In the genomic region with DNA sequence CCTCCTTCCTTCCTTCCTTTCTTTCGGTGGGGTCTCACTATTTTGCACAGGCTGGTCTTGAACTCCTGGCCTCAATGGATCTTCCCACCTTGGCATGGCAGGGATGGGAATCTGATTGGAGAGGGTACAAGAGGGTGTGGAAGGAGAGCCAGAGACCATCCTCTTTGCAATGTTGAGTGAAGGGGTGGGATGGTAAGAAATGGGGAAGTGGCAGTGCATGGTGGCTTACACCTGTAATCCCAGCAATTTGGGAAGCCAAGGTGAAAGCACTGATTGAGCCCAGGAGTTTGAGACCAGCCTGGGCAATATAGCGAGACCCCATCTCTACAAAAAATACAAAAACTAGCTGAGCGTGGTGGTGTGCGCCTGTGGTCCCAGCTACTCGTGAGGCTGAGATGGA, we compare ENCODE assay signal across 30 cellular contexts. TPM values are rescaled to one million over a fixed set of nuclear protein-coding genes. Genes with fewer than 3 reads are reported as not detected.
"Had no signal": no experiment of that assay in that cellular context is flagged by ENCODE, and none has a peak within 500 bp of the region (broad histone marks: within the 10 kb centered on the region; RNA-seq: fewer than 3 reads in every experiment).

No MANE protein-coding gene starts in this region.

- H3K4me3 Mint-ChIP-seq: activated CD4-positive, alpha-beta T cell treated with anti-CD3 and anti-CD28 coated beads, Interleukin-2, amount 10 ng/mL, durations not matched to agents 24 days and 14 days; activated CD8-positive, alpha-beta T cell treated with anti-CD3 and anti-CD28 coated beads, Interleukin-2, amount 10 ng/mL, durations not matched to agents 7 days and 5 days; activated naive CD4-positive, alpha-beta T cell treated with anti-CD3 and anti-CD28 coated beads, Interleukin-2, amount 50 U/mL, for 24 hours; activated T-cell treated with anti-CD3 and anti-CD28 coated beads, Interleukin-2, amount 50 U/mL, for 24 hours; brain; T-helper 1 cell treated with Interleukin-12 subunit alpha and Interleukin-12 subunit beta and Interleukin-4 antibody, amounts not matched to agents 30 μg/mL and 1 μg/mL, for 36 hours; T-helper 2 cell treated with Interferon-gamma antibody and Interleukin-4, amounts not matched to agents 5 μg/mL and 100 μg/mL, for 36 hours had no signal

- DNase-seq: activated CD4-positive, alpha-beta T cell treated with anti-CD3 and anti-CD28 coated beads, Interleukin-2, amount 10 ng/mL, durations not matched to agents 24 days and 14 days; activated CD4-positive, alpha-beta T cell treated with anti-CD3 and anti-CD28 coated beads, Interleukin-2, amount 50 U/mL, for 48 hours; activated CD8-positive, alpha-beta T cell treated with anti-CD3 and anti-CD28 coated beads, Interleukin-2, amount 10 ng/mL, durations not matched to agents 7 days and 5 days; activated gamma-delta T cell; activated naive CD4-positive, alpha-beta T cell treated with Interleukin-2 at 50 U/mL for 16 hours; activated T-cell treated with anti-CD3 and anti-CD28 coated beads, Interleukin-2, amount 50 U/mL, for 24 hours; anterior cingulate cortex; caudate nucleus; cerebellar nuclear complex; MG63; NCI-H1048; NCI-H1105 treated with DMSO at 0.1 percent for 48 hours; NCI-H1436; NCI-H1694 treated with DMSO at 0.1 percent for 48 hours; NCI-H2029; NCI-H345; NCI-H524 treated with DMSO at 0.1 percent for 48 hours; PC-3; Peyer's patch; RPMI8226; SHP77 treated with DMSO at 0.1 percent for 48 hours; SK-N-SH had no signal

- H3K27ac ChIP-seq: Peyer's patch, SJSA1 had no signal

- H3K27ac Mint-ChIP-seq: activated CD4-positive, alpha-beta T cell treated with anti-CD3 and anti-CD28 coated beads, Interleukin-2, amount 10 ng/mL, durations not matched to agents 24 days and 14 days; activated naive CD4-positive, alpha-beta T cell treated with anti-CD3 and anti-CD28 coated beads, Interleukin-2, amount 50 U/mL, for 24 hours; activated T-cell treated with anti-CD3 and anti-CD28 coated beads, Interleukin-2, amount 50 U/mL, for 24 hours; activated T-helper 2 cell treated with anti-CD3 and anti-CD28 coated beads, Interferon-gamma antibody, Interleukin-2, Interleukin-4, amounts not matched to agents 10 μg/mL and 5 μg/mL and 100 μg/mL, durations not matched to agents 14 hours and 24 hours and 36 hours; brain; T-helper 1 cell treated with Interleukin-12 subunit alpha and Interleukin-12 subunit beta and Interleukin-4 antibody, amounts not matched to agents 30 μg/mL and 1 μg/mL, for 36 hours; T-helper 2 cell treated with Interferon-gamma antibody and Interleukin-4, amounts not matched to agents 5 μg/mL and 100 μg/mL, for 36 hours had no signal

- H3K4me3 ChIP-seq: MG63, Peyer's patch, SJSA1 had no signal

- FAIRE-seq: bronchial epithelial cell, TTC549 had no signal

- H3K27me3 Mint-ChIP-seq: activated CD4-positive, alpha-beta T cell treated with anti-CD3 and anti-CD28 coated beads, Interleukin-2, amount 10 ng/mL, durations not matched to agents 24 days and 14 days; activated naive CD4-positive, alpha-beta T cell treated with anti-CD3 and anti-CD28 coated beads, Interleukin-2, amount 50 U/mL, for 24 hours; activated T-cell treated with anti-CD3 and anti-CD28 coated beads, Interleukin-2, amount 50 U/mL, for 24 hours had no signal

- H3K27me3 ChIP-seq: MG63, Peyer's patch, SJSA1 had no signal

- ATAC-seq: activated CD8-positive, alpha-beta T cell treated with anti-CD3 and anti-CD28 coated beads, Interleukin-2, amount 10 ng/mL, durations not matched to agents 7 days and 5 days; PC-3 had no signal

- H3K9me3 ChIP-seq: MG63, Peyer's patch, SJSA1, SK-N-SH had no signal

- H3K4me2 ChIP-seq: SK-N-SH had no signal

- H3K9ac ChIP-seq: SK-N-SH had no signal

- H3K9me3 Mint-ChIP-seq: activated CD4-positive, alpha-beta T cell treated with anti-CD3 and anti-CD28 coated beads, Interleukin-2, amount 10 ng/mL, durations not matched to agents 24 days and 14 days; activated naive CD4-positive, alpha-beta T cell treated with anti-CD3 and anti-CD28 coated beads, Interleukin-2, amount 50 U/mL, for 24 hours; activated T-cell treated with anti-CD3 and anti-CD28 coated beads, Interleukin-2, amount 50 U/mL, for 24 hours; activated T-helper 2 cell treated with anti-CD3 and anti-CD28 coated beads, Interferon-gamma antibody, Interleukin-2, Interleukin-4, amounts not matched to agents 10 μg/mL and 5 μg/mL and 100 μg/mL, durations not matched to agents 14 hours and 24 hours and 36 hours; brain; T-helper 1 cell treated with Interleukin-12 subunit alpha and Interleukin-12 subunit beta and Interleukin-4 antibody, amounts not matched to agents 30 μg/mL and 1 μg/mL, for 36 hours; T-helper 2 cell treated with Interferon-gamma antibody and Interleukin-4, amounts not matched to agents 5 μg/mL and 100 μg/mL, for 36 hours had no signal

RNA-seq across cellular contexts. Expression of gene NKPD1, which starts 23.3 kb away (rescaled TPM):
- total RNA-seq: SJSA1 had no signal
